In the genomic region with DNA sequence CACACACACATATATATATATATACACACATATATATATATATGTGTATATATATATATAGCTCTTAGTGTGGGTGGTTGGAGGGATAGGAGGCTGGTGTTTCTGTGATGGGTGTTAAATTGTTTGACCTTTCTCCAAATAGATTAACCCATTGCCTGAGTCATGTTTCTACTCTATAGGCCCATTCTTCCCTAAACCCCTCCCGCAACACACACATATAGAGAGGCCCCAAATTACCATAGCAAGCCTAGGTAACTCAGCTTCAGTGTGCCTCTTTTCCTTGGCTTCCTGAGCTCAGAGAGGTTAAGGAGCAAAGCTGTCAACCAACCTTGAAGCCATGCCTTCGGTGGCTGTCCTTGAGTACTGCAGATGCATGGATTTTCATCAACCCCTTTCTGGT, we compare ENCODE assay signal across 18 cellular contexts.
"Had no signal": no experiment of that assay in that cellular context is flagged by ENCODE, and none has a peak within 500 bp of the region (broad histone marks: within the 10 kb centered on the region; RNA-seq: fewer than 3 reads in every experiment).

No MANE protein-coding gene starts in this region.

- H3K27ac ChIP-seq: RWPE1 had no signal

- H3K9me3 ChIP-seq: SK-N-SH had no signal

- H3K9me2 ChIP-seq: SK-N-SH had no signal

- ATAC-seq: Panc1 had no signal

- DNase-seq: KBM-7, NCI-H1092, NCI-H1105 treated with DMSO at 0.1 percent for 48 hours, NCI-H1417 treated with DMSO at 0.1 percent for 48 hours, NCI-H146, NCI-H1694 treated with DMSO at 0.1 percent for 48 hours, NCI-H1930, NCI-H2081, NCI-H2107, NCI-H2227 treated with DMSO at 0.1 percent for 48 hours, NCI-H524, NCI-H526 treated with DMSO at 0.1 percent for 48 hours, NCI-H748 treated with DMSO at 0.1 percent for 48 hours, SHP77, SK-N-SH, SW 1271 had no signal

- H3K4me2 ChIP-seq: SK-N-SH had no signal

- H3K9ac ChIP-seq: SK-N-SH had no signal
